ENCODE assay signal across 8 cellular contexts in genomic region chr22:30605449-30606110, GRCh38. TPM values are rescaled to one million over a fixed set of nuclear protein-coding genes. Genes with fewer than 3 reads are reported as not detected.
A peak's percentile ranks its signal among the peaks of the same experiment; 100 is the strongest.
DNase-seq lines count a peak whose midpoint lies in the region; ATAC-seq and TF ChIP-seq lines count a peak whose summit lies in the region.

No MANE protein-coding gene starts in this region.

- H3K9me3 ChIP-seq in HCT116 (ENCODE audit: control insufficient read depth in 1 of 2, insufficient read depth in 1 of 2, low read depth in 1 of 2, low read length in 2 of 2) (no peaks in the 10 kb centered on the region), OCI-LY3 (ENCODE audit: insufficient read depth, low read length) (no peaks in the 10 kb centered on the region), parathyroid adenoma (ENCODE audit: control insufficient read depth, low read length) (no peaks in the 10 kb centered on the region)

- no peaks in the 10 kb centered on the region for H3K9me2 ChIP-seq in HCT116 (ENCODE audit: insufficient read depth)

- no peaks in the 10 kb centered on the region for H3K79me2 ChIP-seq in HCT116 (ENCODE audit: insufficient read depth, low read length)
- H3K79me2 ChIP-seq in OCI-LY3 (ENCODE audit: low read length): no peaks in the 10 kb centered on the region
- H3K79me2 ChIP-seq in parathyroid adenoma: no peaks in the 10 kb centered on the region

- ATAC-seq in HCT116: peak; percentile 65
- ATAC-seq in activated T-helper 17 cell treated with anti-CD3 and anti-CD28 coated beads, Interleukin-2, amount 50 U/mL, for 72 hours (replicated peaks): no peak

- H3K4me3 ChIP-seq in BJ (ENCODE audit: low read depth, low read length): no peak overlapping the region
- H3K4me3 ChIP-seq in HCT116 (replicated peaks in 1 of 2; ENCODE audit: low read depth in 1 of 2, low read length in 2 of 2): peak overlapping the region; percentile 51 to 68
- H3K4me3 ChIP-seq in OCI-LY3 (ENCODE audit: low read length): peak overlapping the region; percentile 89
- H3K4me3 ChIP-seq in parathyroid adenoma (ENCODE audit: low read depth, low read length): no peak overlapping the region

- CTCF ChIA-PET in BJ (lab: Yijun Ruan, JAX): interaction anchor here (0.9 to 3.2 kb wide), 8 partner anchors 8 to 502 kb away, joined by 3 to 15 read pairs (median 5); partner anchors contain the start of genes PES1 and SELENOM
- CTCF ChIA-PET in HCT116 (lab: Charles Lee): interaction anchor here (1.1 to 2.3 kb wide), 7 partner anchors 8 to 161 kb away, joined by 3 to 10 read pairs (median 5); no protein-coding TSS in a partner anchor

- no peak for DNase-seq in BJ (ENCODE audit: low read depth)
- peak; percentile 52 for DNase-seq in HCT116 (ENCODE audit: low read depth, low spot score)
- DNase-seq in globus pallidus (ENCODE audit: low spot score): peak; percentile 48
- no peak for DNase-seq in dedifferentiated amniotic fluid mesenchymal stem cell (ENCODE audit: extremely low spot score)
- no peak for DNase-seq in GOT3 (lab: John Stamatoyannopoulos, UW)

- H3K27ac Mint-ChIP-seq in activated T-helper 17 cell treated with anti-CD3 and anti-CD28 coated beads, Interleukin-2, amount 50 U/mL, for 72 hours: peak overlapping the region; percentile 23

- no TSS peak for BruUV-seq in HCT116 (replicated peaks; lab: Mats Ljungman, UMichigan)

- RAD21 ChIA-PET in HCT116 (lab: Charles Lee; ENCODE audit: low non-redundant PET in 1 of 2, low total read pairs in 2 of 2, uncharacterized antibody in 2 of 2, unreplicated experiment in 2 of 2): interaction anchor here in 1 of 2 experiments (1.2 kb wide), 1 partner anchor 150 kb away, joined by 5 read pairs; no protein-coding TSS in a partner anchor

- H3K4me2 ChIP-seq in HCT116 (ENCODE audit: low read length): peak overlapping the region; percentile 98
- H3K4me2 ChIP-seq in OCI-LY3 (ENCODE audit: low read length): peak overlapping the region; percentile 93
- H3K4me2 ChIP-seq in parathyroid adenoma (ENCODE audit: low read length): no peak overlapping the region

- no peak for TF ChIP-seq POLR2A in HCT116 (IDR thresholded peaks at IDR 0.05; ENCODE audit: borderline replicate concordance, extremely low read depth, insufficient read depth, insufficient read length)

- H3K4me1 Mint-ChIP-seq in activated T-helper 17 cell treated with anti-CD3 and anti-CD28 coated beads, Interleukin-2, amount 50 U/mL, for 72 hours: peaks cover 21% of the 10 kb centered on the region

- no peaks in the 10 kb centered on the region for H3K36me3 Mint-ChIP-seq in activated T-helper 17 cell treated with anti-CD3 and anti-CD28 coated beads, Interleukin-2, amount 50 U/mL, for 72 hours (ENCODE audit: low read depth)

- H3K36me3 ChIP-seq in BJ (ENCODE audit: control insufficient read depth, insufficient read depth, low read length) (no peaks in the 10 kb centered on the region), HCT116 (ENCODE audit: control insufficient read depth in 1 of 2, insufficient read depth in 2 of 2, low read length in 2 of 2) (no peaks in the 10 kb centered on the region), OCI-LY3 (replicated peaks; ENCODE audit: low read depth, low read length) (no peaks in the 10 kb centered on the region), parathyroid adenoma (ENCODE audit: control insufficient read depth, insufficient read depth, low read length) (no peaks in the 10 kb centered on the region)

- H3K27me3 Mint-ChIP-seq in activated T-helper 17 cell treated with anti-CD3 and anti-CD28 coated beads, Interleukin-2, amount 50 U/mL, for 72 hours: no peaks in the 10 kb centered on the region

- TF ChIP-seq CTCF in BJ (IDR thresholded peaks at IDR 0.05; ENCODE audit: insufficient read depth, low read depth, low read length) (peak; percentile 70), HCT116 (IDR thresholded peaks at IDR 0.05 in 2 of 3, conservative IDR thresholded peaks at IDR 0.05 in 1 of 3; ENCODE audit: borderline replicate concordance in 1 of 3, insufficient read depth in 1 of 3, low read depth in 2 of 3, low read length in 2 of 3) (peak; percentile 62 to 89 (median 84); a peak in 5 of 6 replicates), OCI-LY3 (IDR thresholded peaks at IDR 0.05; ENCODE audit: low read depth, low read length) (peak; percentile 89), parathyroid adenoma (IDR thresholded peaks at IDR 0.05) (peak; percentile 45)

- H3K27me3 ChIP-seq in BJ (ENCODE audit: control insufficient read depth, insufficient read depth, low read length) (no peaks in the 10 kb centered on the region), HCT116 (ENCODE audit: insufficient read depth, low read length) (no peaks in the 10 kb centered on the region), OCI-LY3 (ENCODE audit: low read depth, low read length) (no peaks in the 10 kb centered on the region), parathyroid adenoma (ENCODE audit: control insufficient read depth, insufficient read depth, low read length) (no peaks in the 10 kb centered on the region)

- H3K27ac ChIP-seq in HCT116 (ENCODE audit: low read depth, low read length) (no peak overlapping the region), OCI-LY3 (ENCODE audit: low read length) (no peak overlapping the region), parathyroid adenoma (no peak overlapping the region)

- peaks cover 22 to 49% of the 10 kb centered on the region in 2 experiments for H3K4me1 ChIP-seq in HCT116 (ENCODE audit: control insufficient read depth in 1 of 2, insufficient read depth in 2 of 2, low read length in 2 of 2)
- peaks cover 49% of the 10 kb centered on the region for H3K4me1 ChIP-seq in OCI-LY3 (ENCODE audit: low read length)
- H3K4me1 ChIP-seq in parathyroid adenoma: peaks cover 4% of the 10 kb centered on the region

- intact Hi-C loops in HCT116 (cut with micrococcal nuclease): loop anchor here (10.0 kb wide), 1 partner anchor 149 kb away; no protein-coding TSS in a partner anchor

- POLR2A ChIA-PET in BJ (lab: Charles Lee): no interaction called here
- POLR2A ChIA-PET in HCT116 (lab: Charles Lee): no interaction called here

- H3K4me3 Mint-ChIP-seq in activated T-helper 17 cell treated with anti-CD3 and anti-CD28 coated beads, Interleukin-2, amount 50 U/mL, for 72 hours: no peak overlapping the region

- peak overlapping the region; percentile 72 for H2AFZ ChIP-seq in HCT116 (ENCODE audit: low read depth, low read length, poor library complexity, severe bottlenecking)
- peak overlapping the region; percentile 99 for H2AFZ ChIP-seq in OCI-LY3 (ENCODE audit: low read depth, low read length)
- peak overlapping the region; percentile 10 for H2AFZ ChIP-seq in parathyroid adenoma

- TF ChIP-seq RAD21 in HCT116 (IDR thresholded peaks at IDR 0.05; ENCODE audit: low read depth): peak; percentile 41

- no peaks in the 10 kb centered on the region for H3K9me3 Mint-ChIP-seq in activated T-helper 17 cell treated with anti-CD3 and anti-CD28 coated beads, Interleukin-2, amount 50 U/mL, for 72 hours

- H3K9ac ChIP-seq in HCT116 (ENCODE audit: low read length) (peak overlapping the region; percentile 4; the same call in 1 of the 2 replicates), OCI-LY3 (ENCODE audit: low read length) (peak overlapping the region; percentile 66), parathyroid adenoma (no peak overlapping the region)

- H4K20me1 ChIP-seq in HCT116 (ENCODE audit: insufficient read depth): no peaks in the 10 kb centered on the region
- no peaks in the 10 kb centered on the region for H4K20me1 ChIP-seq in OCI-LY3 (ENCODE audit: insufficient read depth, low read length)

TF ChIP-seq in HCT116, 20 proteins besides CTCF, POLR2A, EP300 and RAD21:
- TF ChIP-seq CBX3 (IDR thresholded peaks at IDR 0.05; ENCODE audit: low read depth) (0 out of 2 replicates have a peak, but pooled peaks have one; percentile 46), ELF1 (IDR thresholded peaks at IDR 0.05; ENCODE audit: borderline replicate concordance, low read depth) (no peak; the same call in 1 of the 2 replicates), MAX (IDR thresholded peaks at IDR 0.05) (peak; percentile 63; the same call in 1 of the 2 replicates)
TF ChIP-seq in HCT116: peak in this region for 2.

RNA-seq across cellular contexts. Expression of gene TCN2, which starts 1.4 kb away (rescaled TPM):
- 9.1 and 15.8 TPM in 2 replicates for polyA plus RNA-seq in BJ (2011; rRNA removed)
- polyA minus RNA-seq in BJ (2011; rRNA and poly(A)+ RNA removed): 3.0 and 3.9 TPM in 2 replicates
- total RNA-seq in HCT116 (2021; ENCODE audit: unreplicated experiment): 2.2 TPM
- 2.3 and 2.7 TPM in 2 replicates for polyA plus RNA-seq in HCT116 (2012)
- 1 to 10 TPM in 1 of 2 donors, under 1 TPM in 1; 0.58 to 1.6 TPM for total RNA-seq in activated T-helper 17 cell treated with anti-CD3 and anti-CD28 coated beads, Interleukin-2, amount 50 U/mL, for 72 hours

RNA-seq across cellular contexts. Expression of gene PES1, which starts 13.9 kb away (rescaled TPM):
- polyA plus RNA-seq in BJ (2011; rRNA removed): 89.2 and 109 TPM in 2 replicates
- 77.9 and 144 TPM in 2 replicates for polyA minus RNA-seq in BJ (2011; rRNA and poly(A)+ RNA removed)
- 167 TPM for total RNA-seq in HCT116 (2021; ENCODE audit: unreplicated experiment)
- polyA plus RNA-seq in HCT116 (2012): 120 and 128 TPM in 2 replicates
- 100 to 1,000 TPM in 1 of 2 donors, 10 to 100 TPM in 1; 63.6 to 124 TPM for total RNA-seq in activated T-helper 17 cell treated with anti-CD3 and anti-CD28 coated beads, Interleukin-2, amount 50 U/mL, for 72 hours

RNA-seq across cellular contexts. Expression of gene SLC35E4, which starts 30.0 kb away (rescaled TPM):
- polyA plus RNA-seq in BJ (2011; rRNA removed): 2.9 and 4.9 TPM in 2 replicates
- polyA minus RNA-seq in BJ (2011; rRNA and poly(A)+ RNA removed): 1.7 and 1.9 TPM in 2 replicates
- total RNA-seq in HCT116 (2021; ENCODE audit: unreplicated experiment): 6.2 TPM
- 5.4 and 5.9 TPM in 2 replicates for polyA plus RNA-seq in HCT116 (2012)
- total RNA-seq in activated T-helper 17 cell treated with anti-CD3 and anti-CD28 coated beads, Interleukin-2, amount 50 U/mL, for 72 hours: 10 to 100 TPM in 1 of 2 donors, 1 to 10 TPM in 1; 5.8 to 16.1 TPM

RNA-seq across cellular contexts. Expression of gene GAL3ST1, which starts 31.1 kb away (rescaled TPM):
- polyA plus RNA-seq in BJ (2011; rRNA removed): not detected in 2 replicates
- polyA minus RNA-seq in BJ (2011; rRNA and poly(A)+ RNA removed): not detected in 2 replicates
- total RNA-seq in HCT116 (2021; ENCODE audit: unreplicated experiment): 2.1 TPM
- polyA plus RNA-seq in HCT116 (2012): 2.7 and 3.6 TPM in 2 replicates
- 1 to 10 TPM in 1 of 2 donors, not detected in 1; 1.3 TPM for total RNA-seq in activated T-helper 17 cell treated with anti-CD3 and anti-CD28 coated beads, Interleukin-2, amount 50 U/mL, for 72 hours

RNA-seq across cellular contexts. Expression of gene SEC14L6, which starts 59.0 kb away (rescaled TPM):
- polyA plus RNA-seq in BJ (2011; rRNA removed): 0.05 and 0.09 TPM in 2 replicates
- polyA minus RNA-seq in BJ (2011; rRNA and poly(A)+ RNA removed): not detected in 2 replicates
- not detected for total RNA-seq in HCT116 (2021; ENCODE audit: unreplicated experiment)
- polyA plus RNA-seq in HCT116 (2012): not detected in 2 replicates
- not detected for total RNA-seq in activated T-helper 17 cell treated with anti-CD3 and anti-CD28 coated beads, Interleukin-2, amount 50 U/mL, for 72 hours

Comparison
In these comparisons a context has a peak if more than half of its experiments do, and no peak if none do; other contexts are left out.
1. DNase-seq: peak in HCT116 (single experiment) and globus pallidus (single experiment); none in BJ (single experiment), dedifferentiated amniotic fluid mesenchymal stem cell (single experiment) and GOT3 (single experiment).
2. H3K4me3 ChIP-seq: peak in HCT116 (2 of 2) and OCI-LY3 (single experiment); none in BJ (single experiment) and parathyroid adenoma (single experiment).
3. H2AFZ ChIP-seq: peak in every context shown above with its lines; median percentile 99 in OCI-LY3; 72 in HCT116; 10 in parathyroid adenoma.
4. Peak in every context shown above with its lines, with median percentiles within 50 percentile points of each other: CTCF ChIP-seq.